1 cellular context compared by ENCODE assay signal in the genomic region with DNA sequence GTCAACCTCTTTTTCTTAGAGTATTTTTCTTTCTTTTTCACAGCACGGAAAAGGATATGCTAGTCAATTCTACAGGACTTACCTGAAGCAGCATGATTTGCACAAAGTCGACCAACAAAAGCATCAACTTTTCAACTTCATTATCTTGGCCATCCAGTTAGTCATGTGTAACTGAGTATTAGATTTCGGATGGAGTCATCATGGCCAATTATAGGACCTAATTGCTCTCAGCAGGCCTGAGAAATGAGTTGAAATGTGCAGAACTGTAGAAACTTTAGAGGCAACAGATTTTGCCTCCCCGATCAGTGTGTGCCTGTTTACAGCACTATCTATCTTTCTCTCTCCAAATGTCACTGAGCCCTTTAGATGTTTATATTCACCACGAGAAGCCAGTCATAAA.
TF ChIP-seq lines count a peak whose summit lies in the region.

No MANE protein-coding gene starts in this region.

TF ChIP-seq in IMR-90, 13 proteins besides CTCF, POLR2A, EP300 and RAD21 (continued from another document):
- TF ChIP-seq, protein P1, sequence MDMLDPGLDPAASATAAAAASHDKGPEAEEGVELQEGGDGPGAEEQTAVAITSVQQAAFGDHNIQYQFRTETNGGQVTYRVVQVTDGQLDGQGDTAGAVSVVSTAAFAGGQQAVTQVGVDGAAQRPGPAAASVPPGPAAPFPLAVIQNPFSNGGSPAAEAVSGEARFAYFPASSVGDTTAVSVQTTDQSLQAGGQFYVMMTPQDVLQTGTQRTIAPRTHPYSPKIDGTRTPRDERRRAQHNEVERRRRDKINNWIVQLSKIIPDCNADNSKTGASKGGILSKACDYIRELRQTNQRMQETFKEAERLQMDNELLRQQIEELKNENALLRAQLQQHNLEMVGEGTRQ (IDR thresholded peaks at IDR 0.05; ENCODE audit: low read depth, low read length): no peak
- TF ChIP-seq MAZ (IDR thresholded peaks at IDR 0.05; ENCODE audit: borderline replicate concordance, low read depth, low read length) (no peak), FOS (IDR thresholded peaks at IDR 0.05; ENCODE audit: low read depth, low read length) (no peak), MXI1 (IDR thresholded peaks at IDR 0.05; ENCODE audit: borderline replicate concordance, low read depth, low read length) (no peak), NFE2L2 (IDR thresholded peaks at IDR 0.05; ENCODE audit: low read depth, low read length) (no peak), MAFK (IDR thresholded peaks at IDR 0.05; ENCODE audit: low read depth, low read length) (no peak), RCOR1 (IDR thresholded peaks at IDR 0.05; ENCODE audit: insufficient replicate concordance, low read length) (no peak), CEBPB (IDR thresholded peaks at IDR 0.05; ENCODE audit: low read depth, low read length) (no peak), SMC3 (IDR thresholded peaks at IDR 0.05; ENCODE audit: low read depth, low read length) (no peak), BHLHE40 (IDR thresholded peaks at IDR 0.05; ENCODE audit: low read depth, low read length) (no peak), CHD1 (IDR thresholded peaks at IDR 0.05; ENCODE audit: low read depth, low read length) (no peak)
- TF ChIP-seq, protein P2, sequence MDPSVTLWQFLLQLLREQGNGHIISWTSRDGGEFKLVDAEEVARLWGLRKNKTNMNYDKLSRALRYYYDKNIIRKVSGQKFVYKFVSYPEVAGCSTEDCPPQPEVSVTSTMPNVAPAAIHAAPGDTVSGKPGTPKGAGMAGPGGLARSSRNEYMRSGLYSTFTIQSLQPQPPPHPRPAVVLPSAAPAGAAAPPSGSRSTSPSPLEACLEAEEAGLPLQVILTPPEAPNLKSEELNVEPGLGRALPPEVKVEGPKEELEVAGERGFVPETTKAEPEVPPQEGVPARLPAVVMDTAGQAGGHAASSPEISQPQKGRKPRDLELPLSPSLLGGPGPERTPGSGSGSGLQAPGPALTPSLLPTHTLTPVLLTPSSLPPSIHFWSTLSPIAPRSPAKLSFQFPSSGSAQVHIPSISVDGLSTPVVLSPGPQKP (IDR thresholded peaks at IDR 0.05; ENCODE audit: borderline replicate concordance, low read depth, low read length): no peak
TF ChIP-seq in IMR-90: peak in this region for 0.
